In genomic region chr12:12506541-12506940, GRCh38 we compare ENCODE assay signal across 8 cellular contexts. TPM values are rescaled to one million over a fixed set of nuclear protein-coding genes. Genes with fewer than 3 reads are reported as not detected.
DNase-seq lines count a peak whose midpoint lies in the region; ATAC-seq, FAIRE-seq and TF ChIP-seq lines count a peak whose summit lies in the region.

No MANE protein-coding gene starts in this region.

- H3K4me3 ChIP-seq in right atrium auricular region, result peak overlapping the region; percentile 19 to 38

- H3K36me3 ChIP-seq in right atrium auricular region, result no peaks in the 10 kb centered on the region

- no peaks in the 10 kb centered on the region for H3K27me3 ChIP-seq in right atrium auricular region

- H3K27ac ChIP-seq in right atrium auricular region, result peak overlapping the region; percentile 72 to 78

- H3K4me1 ChIP-seq in right atrium auricular region, result peaks cover 0 to 43% of the 10 kb centered on the region in 2 donors

- peaks cover 48% of the 10 kb centered on the region for H3K4me1 Mint-ChIP-seq in activated naive CD8-positive, alpha-beta T cell (ENCODE audit: low read depth)

- no peak for ATAC-seq in HG03196 (IDR thresholded peaks at IDR 0.05; ENCODE audit: unreplicated experiment)

- H3K4me3 Mint-ChIP-seq in activated naive CD8-positive, alpha-beta T cell, result peak overlapping the region; percentile 81

- no peak for TF ChIP-seq CTCF in right atrium auricular region (IDR thresholded peaks at IDR 0.05)

- H3K9me3 ChIP-seq in right atrium auricular region, result no peaks in the 10 kb centered on the region

- DNase-seq in GM18507 (ENCODE audit: extremely low spot score, insufficient read length, low read depth), result no peak
- DNase-seq in right atrium auricular region (ENCODE audit: low spot score), result no peak
- peak; percentile 39 for DNase-seq in smooth muscle cell of the brain vasculature (ENCODE audit: low read depth, low spot score)
- DNase-seq in NCI-H1105 treated with DMSO at 0.1 percent for 48 hours (lab: John Stamatoyannopoulos, UW), result no peak
- no peak for DNase-seq in activated effector memory CD4-positive, alpha-beta T cell treated with anti-CD3 and anti-CD28 coated beads, Interleukin-2, amount 50 U/mL, for 16 hours
- DNase-seq in stimulated activated CD4-positive, alpha-beta T cell treated with anti-CD3 and anti-CD28 coated beads, Interleukin-1b, Interleukin-23, amount 100 ng/mL, for 48 hours, result no peak

- peak; percentile 15 for FAIRE-seq in GM18507 (lab: Jason Lieb, UNC)

- no peaks in the 10 kb centered on the region for H3K9me3 Mint-ChIP-seq in activated naive CD8-positive, alpha-beta T cell (ENCODE audit: low read depth)

- peaks cover 18% of the 10 kb centered on the region for H3K36me3 Mint-ChIP-seq in activated naive CD8-positive, alpha-beta T cell

- no peaks in the 10 kb centered on the region for H3K27me3 Mint-ChIP-seq in activated naive CD8-positive, alpha-beta T cell

- peak overlapping the region; percentile 97 for H3K27ac Mint-ChIP-seq in activated naive CD8-positive, alpha-beta T cell

RNA-seq across cellular contexts. Expression of gene DUSP16, which starts 56.1 kb away (rescaled TPM):
- total RNA-seq in right atrium auricular region, result 10 to 100 TPM in 1 of 2 donors, 1 to 10 TPM in 1; 9.6 to 18.7 TPM
